Comparison of ENCODE assay signal across 11 cellular contexts in the genomic region with DNA sequence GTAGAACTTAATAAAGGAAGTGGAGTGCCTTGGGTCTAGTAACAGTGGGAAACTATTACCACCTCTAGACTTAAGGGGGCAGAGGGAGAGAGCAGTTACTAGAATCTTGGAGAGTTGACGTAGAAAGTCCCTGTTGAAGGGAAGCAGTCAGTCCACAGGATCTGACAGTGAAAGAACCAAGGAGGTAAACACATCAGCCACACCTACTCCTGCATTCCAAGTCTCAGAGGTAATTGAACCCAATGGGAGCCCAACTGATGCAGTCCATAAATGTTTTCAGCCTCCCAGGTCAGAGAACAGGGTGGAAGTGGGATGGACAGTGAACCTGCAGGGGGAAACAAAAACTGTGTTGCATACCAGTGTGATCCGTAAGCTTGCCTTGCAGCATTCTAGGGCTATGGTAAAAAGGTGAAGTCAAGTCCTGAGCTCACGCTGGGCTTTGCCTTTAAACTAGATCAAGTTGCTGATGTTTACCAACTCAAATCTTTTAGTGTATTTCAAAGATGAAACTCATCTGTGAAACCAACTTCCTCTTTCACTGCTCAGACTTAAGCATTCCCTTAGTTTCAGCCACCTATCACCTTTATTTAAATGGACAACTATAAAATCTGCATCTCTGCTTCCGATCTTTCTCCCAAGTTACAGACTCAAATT. TPM values are rescaled to one million over a fixed set of nuclear protein-coding genes. Genes with fewer than 3 reads are reported as not detected.
DNase-seq lines count a peak whose midpoint lies in the region; ATAC-seq, FAIRE-seq and TF ChIP-seq lines count a peak whose summit lies in the region.
"Had no signal": no experiment of that assay in that cellular context is flagged by ENCODE, and none has a peak within 500 bp of the region (broad histone marks: within the 10 kb centered on the region; RNA-seq: fewer than 3 reads in every experiment).

No MANE protein-coding gene starts in this region.

- H3K36me3 Mint-ChIP-seq in astrocyte (ENCODE audit: low read depth, unreplicated experiment), result no peaks in the 10 kb centered on the region
- H3K36me3 Mint-ChIP-seq in naive thymus-derived CD4-positive, alpha-beta T cell, result no peaks in the 10 kb centered on the region

- POLR2A ChIA-PET in naive thymus-derived CD4-positive, alpha-beta T cell (lab: Charles Lee), result no interaction called here

- H3K27me3 ChIP-seq in heart right ventricle (no peaks in the 10 kb centered on the region), astrocyte (ENCODE audit: insufficient read depth, low read length) (no peaks in the 10 kb centered on the region), upper lobe of left lung (no peaks in the 10 kb centered on the region), Karpas-422 (ENCODE audit: low read length) (no peaks in the 10 kb centered on the region)
- H3K27me3 ChIP-seq in naive thymus-derived CD4-positive, alpha-beta T cell (ENCODE audit: control insufficient read depth in 2 of 2, insufficient read depth in 2 of 2, low read length in 2 of 2), result no peaks in the 10 kb centered on the region

- CTCF ChIA-PET in naive thymus-derived CD4-positive, alpha-beta T cell (lab: Charles Lee), result no interaction called here

- DNase-seq in heart right ventricle (no peak), left ventricle myocardium superior (no peak), astrocyte (ENCODE audit: low read depth) (peak; percentile 62), kidney glomerular epithelial cell (lab: John Stamatoyannopoulos, UW) (peak; percentile 83), upper lobe of left lung (no peak), Karpas-422 (no peak), NCI-H1092 treated with DMSO at 0.1 percent for 48 hours (lab: John Stamatoyannopoulos, UW) (no peak)
- DNase-seq in naive thymus-derived CD4-positive, alpha-beta T cell, result no peak
- DNase-seq: activated CD4-positive, alpha-beta T cell treated with anti-CD3 and anti-CD28 coated beads, Interleukin-2, amount 50 U/mL, for 48 hours had no signal

- ATAC-seq in heart right ventricle, result no peak
- no peak for ATAC-seq in left ventricle myocardium superior
- ATAC-seq in upper lobe of left lung (ENCODE audit: low FRiP score in 2 of 2), result peak; percentile 6 to 73
- ATAC-seq in naive thymus-derived CD4-positive, alpha-beta T cell, result no peak
- ATAC-seq: K562 had no signal

- H3K4me3 Mint-ChIP-seq in astrocyte (ENCODE audit: unreplicated experiment), result no peak overlapping the region
- H3K4me3 Mint-ChIP-seq in naive thymus-derived CD4-positive, alpha-beta T cell, result no peak overlapping the region
- H3K4me3 Mint-ChIP-seq: central memory CD8-positive, alpha-beta T cell had no signal

- H3K79me2 ChIP-seq in astrocyte (ENCODE audit: insufficient read depth, low read length), result no peaks in the 10 kb centered on the region
- H3K79me2 ChIP-seq in Karpas-422 (ENCODE audit: low read length), result no peaks in the 10 kb centered on the region

- H3K9ac ChIP-seq in astrocyte (ENCODE audit: low read length), result peak overlapping the region; percentile 37
- H3K9ac ChIP-seq in Karpas-422 (ENCODE audit: low read length), result no peak overlapping the region

- no peak overlapping the region for H3K4me3 ChIP-seq in heart right ventricle
- H3K4me3 ChIP-seq in astrocyte (ENCODE audit: insufficient read depth, low read depth, low read length), result no peak overlapping the region
- H3K4me3 ChIP-seq in upper lobe of left lung, result no peak overlapping the region
- no peak overlapping the region for H3K4me3 ChIP-seq in Karpas-422 (ENCODE audit: low read length)
- no peak overlapping the region for H3K4me3 ChIP-seq in naive thymus-derived CD4-positive, alpha-beta T cell (ENCODE audit: low read length)
- H3K4me3 ChIP-seq: K562 had no signal

- TF ChIP-seq EP300 in upper lobe of left lung (IDR thresholded peaks at IDR 0.05), result peak in 1 of 4 donors; percentile 40

- FAIRE-seq in astrocyte (lab: Jason Lieb, UNC), result peak; percentile 5
- FAIRE-seq: K562 had no signal

- H3K4me1 ChIP-seq in heart right ventricle (peaks cover 18 to 95% (median 64%) of the 10 kb centered on the region in 9 donors), astrocyte (ENCODE audit: insufficient read depth, low read length) (peaks cover 46% of the 10 kb centered on the region), upper lobe of left lung (peaks cover 19 to 50% (median 29%) of the 10 kb centered on the region in 4 donors), Karpas-422 (ENCODE audit: low read length) (no peaks in the 10 kb centered on the region)
- no peaks in the 10 kb centered on the region for H3K4me1 ChIP-seq in naive thymus-derived CD4-positive, alpha-beta T cell (ENCODE audit: control insufficient read depth in 2 of 2, insufficient read depth in 2 of 2, low read length in 2 of 2)

- no peak overlapping the region for H3K27ac Mint-ChIP-seq in astrocyte (ENCODE audit: unreplicated experiment)
- no peak overlapping the region for H3K27ac Mint-ChIP-seq in naive thymus-derived CD4-positive, alpha-beta T cell

- peaks cover 2% of the 10 kb centered on the region for H3K27me3 Mint-ChIP-seq in astrocyte (ENCODE audit: low read depth, unreplicated experiment)
- H3K27me3 Mint-ChIP-seq in naive thymus-derived CD4-positive, alpha-beta T cell, result peaks cover 0 to 34% (median 16%) of the 10 kb centered on the region in 5 donors

- TF ChIP-seq POLR2A in upper lobe of left lung (IDR thresholded peaks at IDR 0.05), result no peak

- H3K4me2 ChIP-seq in astrocyte (ENCODE audit: low read length) (peak overlapping the region; percentile 56), Karpas-422 (ENCODE audit: low read depth, low read length, poor library complexity, severe bottlenecking) (no peak overlapping the region)

- TF ChIP-seq CTCF in heart right ventricle (IDR thresholded peaks at IDR 0.05) (no peak), astrocyte (IDR thresholded peaks at IDR 0.05; ENCODE audit: insufficient read depth, low read depth, low read length) (no peak), upper lobe of left lung (IDR thresholded peaks at IDR 0.05) (no peak)

- H2AFZ ChIP-seq in astrocyte (ENCODE audit: low read depth, low read length) (no peak overlapping the region), Karpas-422 (ENCODE audit: low read length) (no peak overlapping the region)

- intact Hi-C loops in heart right ventricle (cut with DNase I), result loop anchor here in 4 of 10 donors (5.0 to 10.0 kb wide), 4 partner anchors 39 to 77 kb away; no protein-coding TSS in a partner anchor
- intact Hi-C loops in left ventricle myocardium superior (cut with micrococcal nuclease), result no loop called here
- intact Hi-C loops in naive thymus-derived CD4-positive, alpha-beta T cell (cut with micrococcal nuclease), result no loop called here

- peaks cover 0 to 5% (median 0%) of the 10 kb centered on the region in 11 donors for H3K9me3 ChIP-seq in heart right ventricle
- no peaks in the 10 kb centered on the region for H3K9me3 ChIP-seq in astrocyte (ENCODE audit: insufficient read depth, low read depth, low read length)
- H3K9me3 ChIP-seq in upper lobe of left lung, result no peaks in the 10 kb centered on the region
- H3K9me3 ChIP-seq in Karpas-422 (ENCODE audit: low read length), result no peaks in the 10 kb centered on the region
- no peaks in the 10 kb centered on the region for H3K9me3 ChIP-seq in naive thymus-derived CD4-positive, alpha-beta T cell (ENCODE audit: control insufficient read depth in 2 of 3, low read length in 3 of 3)

- H3K9me2 ChIP-seq in Karpas-422 (replicated peaks; ENCODE audit: insufficient read depth, low read length), result no peaks in the 10 kb centered on the region

- H3K27ac ChIP-seq in heart right ventricle (peak overlapping the region; percentile 62 to 86 (median 77)), astrocyte (ENCODE audit: low read depth, low read length) (peak overlapping the region; percentile 72), upper lobe of left lung (peak overlapping the region; percentile 20 to 74 (median 54)), Karpas-422 (ENCODE audit: low read length) (no peak overlapping the region)
- H3K27ac ChIP-seq in naive thymus-derived CD4-positive, alpha-beta T cell (ENCODE audit: low read depth, low read length), result no peak overlapping the region

- H3K4me1 Mint-ChIP-seq in astrocyte (ENCODE audit: low read depth, unreplicated experiment), result peaks cover 35% of the 10 kb centered on the region
- H3K4me1 Mint-ChIP-seq in naive thymus-derived CD4-positive, alpha-beta T cell, result peaks cover 0 to 4% (median 0%) of the 10 kb centered on the region in 7 donors
- H3K4me1 Mint-ChIP-seq: central memory CD8-positive, alpha-beta T cell had no signal

- no peaks in the 10 kb centered on the region for H3K9me3 Mint-ChIP-seq in astrocyte (ENCODE audit: unreplicated experiment)
- no peaks in the 10 kb centered on the region for H3K9me3 Mint-ChIP-seq in naive thymus-derived CD4-positive, alpha-beta T cell
- H3K9me3 Mint-ChIP-seq: central memory CD8-positive, alpha-beta T cell had no signal

- H3K36me3 ChIP-seq in heart right ventricle (no peaks in the 10 kb centered on the region), astrocyte (ENCODE audit: insufficient read depth, low read length) (no peaks in the 10 kb centered on the region), upper lobe of left lung (no peaks in the 10 kb centered on the region), Karpas-422 (ENCODE audit: insufficient read depth, low read length) (no peaks in the 10 kb centered on the region)
- no peaks in the 10 kb centered on the region for H3K36me3 ChIP-seq in naive thymus-derived CD4-positive, alpha-beta T cell (ENCODE audit: control insufficient read depth in 2 of 3, insufficient read depth in 3 of 3, low read length in 3 of 3)

- H4K20me1 ChIP-seq in astrocyte (ENCODE audit: insufficient read depth, low read length) (no peaks in the 10 kb centered on the region), Karpas-422 (ENCODE audit: insufficient read depth, low read depth, low read length) (no peaks in the 10 kb centered on the region)

- WGBS in heart right ventricle, 2 donors, result 68 to 71% methylated on average over 4 of the region's 4 CpGs
- WGBS in upper lobe of left lung, 2 donors, result 74 to 77% methylated on average over 4 of the region's 4 CpGs

RNA-seq across cellular contexts. Expression of gene SLC16A12, which starts 57.2 kb away (rescaled TPM):
- total RNA-seq in heart right ventricle (1 to 10 TPM; 1.8 to 3.6 (median 2.8) TPM), left ventricle myocardium superior (1.1 TPM), astrocyte (0.31 and 0.59 TPM in 2 replicates), upper lobe of left lung (1 to 10 TPM; 1.3 to 4.4 (median 3.5) TPM)
- 1 to 10 TPM; 1.9 to 2.3 TPM for polyA plus RNA-seq in heart right ventricle
- total RNA-seq in Karpas-422 (2014; rRNA removed; shearing (Covaris generic); ENCODE audit: low replicate concordance), result not detected in 2 replicates
- total RNA-seq in naive thymus-derived CD4-positive, alpha-beta T cell, result not detected
- polyA plus RNA-seq in naive thymus-derived CD4-positive, alpha-beta T cell, result not detected
- total RNA-seq: K562 had no signal
- polyA plus RNA-seq: K562 had no signal

Comparison
In these comparisons a context has a peak if more than half of its experiments do, and no peak if none do; other contexts are left out.
1. ATAC-seq: peak in upper lobe of left lung (2 of 2); none in heart right ventricle (0 of 8), left ventricle myocardium superior (single experiment) and naive thymus-derived CD4-positive, alpha-beta T cell (single experiment).
2. DNase-seq: peak in astrocyte (single experiment) and kidney glomerular epithelial cell (single experiment); none in heart right ventricle (0 of 2), left ventricle myocardium superior (single experiment), upper lobe of left lung (0 of 2), Karpas-422 (single experiment), naive thymus-derived CD4-positive, alpha-beta T cell (0 of 9) and NCI-H1092 treated with DMSO at 0.1 percent for 48 hours (single experiment).
3. H3K27ac ChIP-seq: peak in heart right ventricle (10 of 10), astrocyte (single experiment) and upper lobe of left lung (4 of 4); none in Karpas-422 (single experiment) and naive thymus-derived CD4-positive, alpha-beta T cell (single experiment).